ENCODE assay signal across 23 cellular contexts in genomic region chr13:99886706-99887105, GRCh38.
DNase-seq lines count a peak whose midpoint lies in the region; ATAC-seq, FAIRE-seq and TF ChIP-seq lines count a peak whose summit lies in the region.
"Had no signal": no experiment of that assay in that cellular context is flagged by ENCODE, and none has a peak within 500 bp of the region (broad histone marks: within the 10 kb centered on the region; RNA-seq: fewer than 3 reads in every experiment).

No MANE protein-coding gene starts in this region.

- peak; percentile 49 for ATAC-seq in foreskin keratinocyte

- peak; percentile 23 for FAIRE-seq in bronchial epithelial cell (lab: Jason Lieb, UNC)
- FAIRE-seq: GM19239 had no signal

- no peak for TF ChIP-seq CTCF in bronchial epithelial cell (IDR thresholded peaks at IDR 0.05; ENCODE audit: insufficient read depth, low read length, severe bottlenecking)
- no peak for TF ChIP-seq CTCF in foreskin keratinocyte (conservative IDR thresholded peaks at IDR 0.05)

- H3K36me3 ChIP-seq in bronchial epithelial cell (ENCODE audit: control insufficient read depth, insufficient read depth, low read length), result no peaks in the 10 kb centered on the region

- DNase-seq in EL, result peak; percentile 6
- peak; percentile 40 for DNase-seq in M059J (ENCODE audit: low read depth)
- no peak for DNase-seq in bronchial epithelial cell (ENCODE audit: low read depth)
- DNase-seq in foreskin keratinocyte, result peak in 1 of 2 donors; percentile 14
- DNase-seq in caudate nucleus (lab: John Stamatoyannopoulos, UW), result no peak
- no peak for DNase-seq in posterior vena cava (ENCODE audit: low spot score)
- DNase-seq in NCI-H146 (lab: John Stamatoyannopoulos, UW), result no peak
- DNase-seq in UCSD-AML1 (lab: John Stamatoyannopoulos, UW; ENCODE audit: unreplicated experiment), result no peak
- DNase-seq: Calu3, DMS79 treated with DMSO at 0.1 percent for 48 hours, H7, KBM-7, NCI-H1092 treated with DMSO at 0.1 percent for 48 hours, NCI-H1436, NCI-H187 treated with DMSO at 0.1 percent for 48 hours, NCI-H2171 treated with DMSO at 0.1 percent for 48 hours, NCI-H345, NCI-H524, NCI-H748 treated with DMSO at 0.1 percent for 48 hours, PC-9, SHP77 had no signal

- no peaks in the 10 kb centered on the region for H3K4me1 ChIP-seq in foreskin keratinocyte

- intact Hi-C loops in posterior vena cava (cut with DNase I), result no loop called here

- no peak overlapping the region for H3K27ac ChIP-seq in foreskin keratinocyte
- no peak overlapping the region for H3K27ac ChIP-seq in caudate nucleus (ENCODE audit: low read depth, low read length)
- H3K27ac ChIP-seq: PC-9, RWPE1 had no signal

- H3K4me3 ChIP-seq in bronchial epithelial cell (ENCODE audit: low read depth, low read length), result no peak overlapping the region
- H3K4me3 ChIP-seq: PC-9 had no signal

- H3K27me3 ChIP-seq in bronchial epithelial cell (ENCODE audit: control insufficient read depth, insufficient read depth, low read length) (peaks cover 2% of the 10 kb centered on the region), foreskin keratinocyte (peaks cover 4% of the 10 kb centered on the region)

Comparison
In these comparisons a context has a peak if more than half of its experiments do, and no peak if none do; other contexts are left out.
1. DNase-seq: peak in EL (single experiment) and M059J (single experiment); none in bronchial epithelial cell (single experiment), caudate nucleus (0 of 61), posterior vena cava (single experiment), NCI-H146 (single experiment) and UCSD-AML1 (single experiment).